8 cellular contexts compared by ENCODE assay signal in genomic region chr2:88690591-88691338, GRCh38. TPM values are rescaled to one million over a fixed set of nuclear protein-coding genes. Genes with fewer than 3 reads are reported as not detected.
A peak's percentile ranks its signal among the peaks of the same experiment; 100 is the strongest.
DNase-seq lines count a peak whose midpoint lies in the region; ATAC-seq and TF ChIP-seq lines count a peak whose summit lies in the region.

No MANE protein-coding gene starts in this region.

- peak; percentile 11 for ATAC-seq in GM18909 (IDR thresholded peaks at IDR 0.05; ENCODE audit: poor library complexity, unreplicated experiment)
- peak; percentile 7 for ATAC-seq in HG03442 (IDR thresholded peaks at IDR 0.05; ENCODE audit: unreplicated experiment)

- H3K27me3 ChIP-seq in dorsolateral prefrontal cortex (no peaks in the 10 kb centered on the region), mucosa of stomach (ENCODE audit: control insufficient read depth, insufficient read depth, low read length) (no peaks in the 10 kb centered on the region), subcutaneous abdominal adipose tissue (ENCODE audit: control insufficient read depth in 5 of 5, insufficient read depth in 4 of 5, low read length in 5 of 5) (no peaks in the 10 kb centered on the region)

- H3K9ac ChIP-seq in mucosa of stomach (ENCODE audit: low read length) (peak overlapping the region; percentile 81), subcutaneous abdominal adipose tissue (ENCODE audit: low read length in 5 of 5) (peak overlapping the region; percentile 66 to 94 (median 81))

- H3K4me3 ChIP-seq in WI38 (ENCODE audit: low read depth, low read length) = peak overlapping the region; percentile 91
- peak overlapping the region; percentile 68 to 99 (median 92) for H3K4me3 ChIP-seq in dorsolateral prefrontal cortex
- peak overlapping the region; percentile 99 for H3K4me3 ChIP-seq in mucosa of stomach (ENCODE audit: low read length)
- H3K4me3 ChIP-seq in subcutaneous abdominal adipose tissue (ENCODE audit: low read depth in 1 of 5, low read length in 5 of 5) = peak overlapping the region; percentile 78 to 98 (median 92)

- TF ChIP-seq CTCF in WI38 (IDR thresholded peaks at IDR 0.05; ENCODE audit: low read depth, low read length) (no peak), dorsolateral prefrontal cortex (IDR thresholded peaks at IDR 0.05 in 54 of 56, conservative IDR thresholded peaks at IDR 0.05 in 2 of 56; ENCODE audit: low read depth in 1 of 56, partially characterized antibody in 56 of 56) (no peak)

- H3K9me3 ChIP-seq in mucosa of stomach (ENCODE audit: control insufficient read depth, low read length) = no peaks in the 10 kb centered on the region
- no peaks in the 10 kb centered on the region for H3K9me3 ChIP-seq in subcutaneous abdominal adipose tissue (ENCODE audit: control insufficient read depth in 5 of 5, low read length in 5 of 5)

- H3K36me3 ChIP-seq in mucosa of stomach (ENCODE audit: control insufficient read depth, insufficient read depth, low read length) (no peaks in the 10 kb centered on the region), subcutaneous abdominal adipose tissue (ENCODE audit: control insufficient read depth in 5 of 5, insufficient read depth in 5 of 5, low read length in 5 of 5) (no peaks in the 10 kb centered on the region)

- intact Hi-C loops in dorsolateral prefrontal cortex (cut with DNase I) = loop anchor here (1.0 to 5.0 kb wide), 3 partner anchors 47 to 63 kb away; partner anchors contain the start of gene EIF2AK3 (in 2 of the 2)

- DNase-seq in AG08396 (ENCODE audit: low spot score) = peak; percentile 15
- DNase-seq in dorsolateral prefrontal cortex = peak in 2 of 10 donors; percentile 23 to 46
- no peak for DNase-seq in MV-4-11 (lab: John Stamatoyannopoulos, UW)

- H3K27ac ChIP-seq in dorsolateral prefrontal cortex = peak overlapping the region in 48 of 59 donors; percentile 9 to 90 (median 72)
- peak overlapping the region; percentile 82 for H3K27ac ChIP-seq in subcutaneous abdominal adipose tissue (ENCODE audit: low read depth, low read length)

- peaks cover 31% of the 10 kb centered on the region for H3K4me1 ChIP-seq in mucosa of stomach (ENCODE audit: control insufficient read depth, insufficient read depth, low read length)
- H3K4me1 ChIP-seq in subcutaneous abdominal adipose tissue (ENCODE audit: control insufficient read depth in 5 of 5, insufficient read depth in 5 of 5, low read length in 5 of 5) = peaks cover 9 to 44% (median 39%) of the 10 kb centered on the region in 5 donors

RNA-seq across cellular contexts. Expression of gene RPIA, which starts 0.7 kb away (rescaled TPM):
- total RNA-seq in dorsolateral prefrontal cortex = 10 to 100 TPM in 3 of 120 experiments, 1 to 10 TPM in 117; 4.3 to 10.6 (median 7.1) TPM
